ENCODE assay signal across 1 cellular context in genomic region chr16:1906052-1906845, GRCh38.
TF ChIP-seq lines count a peak whose summit lies in the region.

No MANE protein-coding gene starts in this region.

TF ChIP-seq in H1, 55 proteins besides CTCF, POLR2A, EP300 and RAD21:
- TF ChIP-seq TCF12 (IDR thresholded peaks at IDR 0.05; ENCODE audit: low read depth, low read length) = no peak
TF ChIP-seq in H1: peak in this region for 0.
